Comparison of ENCODE assay signal across 18 cellular contexts in genomic region chr19:32104465-32105235, GRCh38.
A peak's percentile ranks its signal among the peaks of the same experiment; 100 is the strongest.
DNase-seq lines count a peak whose midpoint lies in the region; ATAC-seq, FAIRE-seq and TF ChIP-seq lines count a peak whose summit lies in the region.
"Had no signal": no experiment of that assay in that cellular context is flagged by ENCODE, and none has a peak within 500 bp of the region (broad histone marks: within the 10 kb centered on the region; RNA-seq: fewer than 3 reads in every experiment).

No MANE protein-coding gene starts in this region.

- TF ChIP-seq CTCF in cardiac muscle cell (IDR thresholded peaks at IDR 0.05; ENCODE audit: low read depth, low read length) (no peak), right atrium auricular region (IDR thresholded peaks at IDR 0.05) (no peak)

- H3K36me3 ChIP-seq in cardiac muscle cell = no peaks in the 10 kb centered on the region
- no peaks in the 10 kb centered on the region for H3K36me3 ChIP-seq in right atrium auricular region
- no peaks in the 10 kb centered on the region for H3K36me3 ChIP-seq in aorta (ENCODE audit: control insufficient read depth in 1 of 2, insufficient read depth in 2 of 2, low read length in 1 of 2)
- H3K36me3 ChIP-seq: heart left ventricle, Peyer's patch, thyroid gland had no signal

- intact Hi-C loops in aorta (cut with DNase I) = no loop called here

- no peak for FAIRE-seq in urothelium cell line (lab: Jason Lieb, UNC)

- WGBS in aorta, 2 donors = 32 to 36% methylated on average over 17 of the region's 17 CpGs

- no peak for ATAC-seq in HG02852 (IDR thresholded peaks at IDR 0.05; ENCODE audit: unreplicated experiment)
- ATAC-seq in aorta (ENCODE audit: low FRiP score) = no peak
- no peak for ATAC-seq in GM21786 (IDR thresholded peaks at IDR 0.05; ENCODE audit: unreplicated experiment)

- no peaks in the 10 kb centered on the region for H3K4me1 ChIP-seq in cardiac muscle cell (ENCODE audit: low read depth)
- no peaks in the 10 kb centered on the region for H3K4me1 ChIP-seq in right atrium auricular region
- H3K4me1 ChIP-seq in aorta (ENCODE audit: control insufficient read depth in 1 of 2, insufficient read depth in 2 of 2, low read length in 2 of 2) = no peaks in the 10 kb centered on the region
- H3K4me1 ChIP-seq: heart left ventricle, Peyer's patch, thyroid gland had no signal

- in situ Hi-C loops in SK-MEL-5 (cut with HindIII; ENCODE audit: low pct_unique_long_range_greater_than_20kb, low sequenced_read_pairs) = no loop called here

- H3K4me3 ChIP-seq in cardiac muscle cell (no peak overlapping the region), right atrium auricular region (no peak overlapping the region), aorta (ENCODE audit: low read length in 2 of 2) (no peak overlapping the region)
- H3K4me3 ChIP-seq: heart left ventricle, Peyer's patch, thyroid gland had no signal

- no peaks in the 10 kb centered on the region for H3K9me3 ChIP-seq in cardiac muscle cell (ENCODE audit: low read depth)
- H3K9me3 ChIP-seq in right atrium auricular region = no peaks in the 10 kb centered on the region
- H3K9me3 ChIP-seq in aorta (ENCODE audit: control insufficient read depth, low read length) = no peaks in the 10 kb centered on the region
- H3K9me3 ChIP-seq: Peyer's patch, thyroid gland had no signal

- DNase-seq in cardiac muscle cell (ENCODE audit: low read depth in 1 of 2, low spot score in 1 of 2) (peak; percentile 4 to 17), right atrium auricular region (ENCODE audit: low spot score) (no peak), SK-MEL-5 (ENCODE audit: low read depth, low spot score) (peak; percentile 45), kidney glomerular epithelial cell (lab: John Stamatoyannopoulos, UW) (peak; percentile 82), urothelium cell line (ENCODE audit: low spot score) (peak; percentile 91), aorta (no peak)
- DNase-seq: activated CD4-positive, CD25-positive, alpha-beta regulatory T cell; activated T-cell treated with anti-CD3 and anti-CD28 coated beads, Interleukin-2, amount 50 U/mL, for 1 hour; effector memory CD4-positive, alpha-beta T cell; heart left ventricle; mesendoderm; NCI-H146; Peyer's patch; retina; thyroid gland had no signal

- no peak overlapping the region for H3K27ac ChIP-seq in cardiac muscle cell
- no peak overlapping the region for H3K27ac ChIP-seq in right atrium auricular region
- no peak overlapping the region for H3K27ac ChIP-seq in aorta (ENCODE audit: low read depth in 1 of 2, low read length in 2 of 2)
- H3K27ac ChIP-seq: heart left ventricle, HL-60, Peyer's patch, thyroid gland had no signal

- H3K27me3 ChIP-seq in cardiac muscle cell (no peaks in the 10 kb centered on the region), right atrium auricular region (no peaks in the 10 kb centered on the region), aorta (ENCODE audit: control insufficient read depth in 1 of 2, insufficient read depth in 2 of 2, low read length in 1 of 2) (peaks cover 0 to 2% of the 10 kb centered on the region in 2 donors)
- H3K27me3 ChIP-seq: Peyer's patch, thyroid gland had no signal

Comparison
In these comparisons a context has a peak if more than half of its experiments do, and no peak if none do; other contexts are left out.
1. DNase-seq: peak in cardiac muscle cell (2 of 2), SK-MEL-5 (single experiment), kidney glomerular epithelial cell (single experiment) and urothelium cell line (single experiment); none in right atrium auricular region (single experiment) and aorta (0 of 2).